30 cellular contexts compared by ENCODE assay signal in the genomic region with DNA sequence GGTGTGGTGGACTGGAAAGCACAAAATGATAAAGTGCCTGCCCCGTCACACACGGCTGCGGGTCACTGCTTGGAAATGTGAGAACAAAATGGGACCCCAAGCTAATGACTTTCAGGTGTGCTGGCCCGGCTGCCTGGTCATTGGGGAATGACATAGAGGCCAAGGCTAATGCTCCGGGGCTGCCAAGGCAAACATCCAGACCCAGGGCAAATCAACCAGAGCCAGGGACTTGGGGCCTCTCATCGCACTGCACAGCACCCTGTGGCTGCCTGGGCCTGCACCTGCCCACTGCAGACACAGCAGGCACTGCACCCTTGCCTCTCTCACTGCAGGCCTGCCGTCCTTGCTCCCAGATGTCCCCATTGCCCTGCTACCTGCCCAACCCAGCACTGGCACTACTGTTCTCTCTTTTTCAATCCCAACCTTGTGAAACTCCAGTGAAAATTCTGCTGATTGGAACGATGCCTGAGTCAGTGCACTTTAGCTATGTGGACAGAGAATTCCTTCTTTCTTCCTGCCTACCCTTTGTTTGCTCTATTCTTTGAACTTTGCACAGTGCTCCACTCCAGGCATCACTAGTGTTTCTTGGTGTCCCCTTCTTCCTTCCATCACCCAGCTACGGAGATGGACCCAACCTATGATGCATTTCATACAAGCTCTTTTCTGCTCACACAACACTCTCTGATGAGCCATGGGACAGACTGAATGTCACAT.
"Had no signal": no experiment of that assay in that cellular context is flagged by ENCODE, and none has a peak within 500 bp of the region (broad histone marks: within the 10 kb centered on the region; RNA-seq: fewer than 3 reads in every experiment).

No MANE protein-coding gene starts in this region.

- FAIRE-seq: astrocyte, small intestine had no signal

- H3K27ac Mint-ChIP-seq: activated CD4-positive, alpha-beta memory T cell treated with anti-CD3 and anti-CD28 coated beads, Interleukin-2, amount 10 ng/mL, durations not matched to agents 7 days and 5 days; activated CD4-positive, alpha-beta T cell treated with anti-CD3 and anti-CD28 coated beads, Interleukin-2, amount 10 ng/mL, durations not matched to agents 7 days and 5 days; activated T-helper 17 cell treated with anti-CD3 and anti-CD28 coated beads, Interleukin-2, amount 50 U/mL, for 72 hours; effector memory CD8-positive, alpha-beta T cell; natural killer cell; stimulated activated memory B cell treated with anti-CD40 and anti-IgM and Interleukin-4, amounts not matched to agents 10 μg/mL and 1 μg/mL and 100 μg/mL, for 72 hours; T-helper 17 cell; WTC11 had no signal

- H3K36me3 Mint-ChIP-seq: natural killer cell; stimulated activated memory B cell treated with anti-CD40 and anti-IgM and Interleukin-4, amounts not matched to agents 10 μg/mL and 1 μg/mL and 100 μg/mL, for 72 hours; WTC11 had no signal

- H3K4me3 Mint-ChIP-seq: activated CD4-positive, alpha-beta memory T cell treated with anti-CD3 and anti-CD28 coated beads, Interleukin-2, amount 10 ng/mL, durations not matched to agents 7 days and 5 days; activated CD4-positive, alpha-beta T cell treated with anti-CD3 and anti-CD28 coated beads, Interleukin-2, amount 10 ng/mL, durations not matched to agents 7 days and 5 days; activated T-cell treated with anti-CD3 and anti-CD28 coated beads, Interleukin-2, amount 50 U/mL, for 4 hours; activated T-helper 17 cell treated with anti-CD3 and anti-CD28 coated beads, Interleukin-2, amount 50 U/mL, for 72 hours; effector memory CD8-positive, alpha-beta T cell; natural killer cell; stimulated activated memory B cell treated with anti-CD40 and anti-IgM and Interleukin-4, amounts not matched to agents 10 μg/mL and 1 μg/mL and 100 μg/mL, for 72 hours; T-helper 17 cell; WTC11 had no signal

- DNase-seq: activated CD4-positive, alpha-beta memory T cell treated with anti-CD3 and anti-CD28 coated beads, Interleukin-2, amount 10 ng/mL, durations not matched to agents 7 days and 5 days; activated CD4-positive, alpha-beta T cell treated with anti-CD3 and anti-CD28 coated beads for 1 hour; activated CD4-positive, alpha-beta T cell treated with anti-CD3 and anti-CD28 coated beads, Interleukin-2, amount 10 ng/mL, durations not matched to agents 7 days and 5 days; activated gamma-delta T cell treated with Interleukin-2 at 50 U/mL for 16 hours; activated naive CD4-positive, alpha-beta T cell treated with anti-CD3 and anti-CD28 coated beads, Interleukin-2, amount 50 U/mL, for 16 hours; activated T-cell treated with anti-CD3 and anti-CD28 coated beads, Interleukin-2, amount 50 U/mL, for 4 hours; amniotic stem cell; brain microvascular endothelial cell; cortex of kidney; effector memory CD8-positive, alpha-beta T cell; erythroblast; gastrocnemius medialis; glutamatergic neuron; islet precursor cell; left cardiac atrium; lower lobe of right lung; mesenchymal stem cell; natural killer cell; sigmoid colon; small intestine; stimulated activated CD4-positive, alpha-beta T cell treated with anti-CD3 and anti-CD28 coated beads, Interleukin-4, amount 100 ng/mL, for 4 hours; stimulated activated CD8-positive, alpha-beta memory T cell treated with anti-CD3 and anti-CD28 coated beads, Interleukin-4, amount 100 ng/mL, for 48 hours; stomach; T-helper 17 cell; T1000; tibial artery had no signal

- H3K36me3 ChIP-seq: brain microvascular endothelial cell, gastrocnemius medialis, lower lobe of right lung, sigmoid colon, stomach, tibial artery had no signal

- ATAC-seq: activated T-cell treated with anti-CD3 and anti-CD28 coated beads, Interleukin-2, amount 50 U/mL, for 4 hours; activated T-helper 17 cell treated with anti-CD3 and anti-CD28 coated beads, Interleukin-2, amount 50 U/mL, for 72 hours; effector memory CD8-positive, alpha-beta T cell; gastrocnemius medialis; left cardiac atrium; lower lobe of right lung; natural killer cell; stimulated activated memory B cell treated with anti-CD40 and anti-IgM and Interleukin-4, amounts not matched to agents 10 μg/mL and 1 μg/mL and 100 μg/mL, for 72 hours; T-helper 17 cell; WTC11 had no signal

- H3K27ac ChIP-seq: brain microvascular endothelial cell, gastrocnemius medialis, lower lobe of right lung, sigmoid colon, stomach, tibial artery had no signal

- H3K27me3 ChIP-seq: brain microvascular endothelial cell, gastrocnemius medialis, sigmoid colon, stomach, tibial artery had no signal

- H3K4me1 Mint-ChIP-seq: activated CD4-positive, alpha-beta memory T cell treated with anti-CD3 and anti-CD28 coated beads, Interleukin-2, amount 10 ng/mL, durations not matched to agents 7 days and 5 days; activated CD4-positive, alpha-beta T cell treated with anti-CD3 and anti-CD28 coated beads, Interleukin-2, amount 10 ng/mL, durations not matched to agents 7 days and 5 days; activated T-helper 17 cell treated with anti-CD3 and anti-CD28 coated beads, Interleukin-2, amount 50 U/mL, for 72 hours; natural killer cell; stimulated activated memory B cell treated with anti-CD40 and anti-IgM and Interleukin-4, amounts not matched to agents 10 μg/mL and 1 μg/mL and 100 μg/mL, for 72 hours; T-helper 17 cell; WTC11 had no signal

- H3K9me3 Mint-ChIP-seq: activated CD4-positive, alpha-beta memory T cell treated with anti-CD3 and anti-CD28 coated beads, Interleukin-2, amount 10 ng/mL, durations not matched to agents 7 days and 5 days; activated CD4-positive, alpha-beta T cell treated with anti-CD3 and anti-CD28 coated beads, Interleukin-2, amount 10 ng/mL, durations not matched to agents 7 days and 5 days; activated T-cell treated with anti-CD3 and anti-CD28 coated beads, Interleukin-2, amount 50 U/mL, for 4 hours; effector memory CD8-positive, alpha-beta T cell; natural killer cell; stimulated activated memory B cell treated with anti-CD40 and anti-IgM and Interleukin-4, amounts not matched to agents 10 μg/mL and 1 μg/mL and 100 μg/mL, for 72 hours had no signal

- H3K27me3 Mint-ChIP-seq: activated CD4-positive, alpha-beta memory T cell treated with anti-CD3 and anti-CD28 coated beads, Interleukin-2, amount 10 ng/mL, durations not matched to agents 7 days and 5 days; activated CD4-positive, alpha-beta T cell treated with anti-CD3 and anti-CD28 coated beads, Interleukin-2, amount 10 ng/mL, durations not matched to agents 7 days and 5 days; effector memory CD8-positive, alpha-beta T cell; stimulated activated memory B cell treated with anti-CD40 and anti-IgM and Interleukin-4, amounts not matched to agents 10 μg/mL and 1 μg/mL and 100 μg/mL, for 72 hours; T-helper 17 cell had no signal

- H3K4me1 ChIP-seq: gastrocnemius medialis, lower lobe of right lung, stomach, tibial artery had no signal

- H3K9me3 ChIP-seq: gastrocnemius medialis, lower lobe of right lung, sigmoid colon, stomach, tibial artery had no signal

- H3K4me3 ChIP-seq: gastrocnemius medialis, lower lobe of right lung, sigmoid colon, stomach, tibial artery had no signal
